In genomic region chr9:70192707-70193106, GRCh38 we compare ENCODE assay signal across 31 cellular contexts.
"Had no signal": no experiment of that assay in that cellular context is flagged by ENCODE, and none has a peak within 500 bp of the region (broad histone marks: within the 10 kb centered on the region; RNA-seq: fewer than 3 reads in every experiment).

No MANE protein-coding gene starts in this region.

- H3K9me3 Mint-ChIP-seq: stimulated activated effector memory CD8-positive, alpha-beta T cell treated with anti-CD3 and anti-CD28 coated beads, Interleukin-12 subunit alpha, Interleukin-12 subunit beta, amount 100 ng/mL, for 72 hours; T-helper 2 cell treated with Interferon-gamma antibody and Interleukin-4, amounts not matched to agents 5 μg/mL and 100 μg/mL, for 36 hours had no signal

- H3K27me3 ChIP-seq: cardiac muscle cell, colonic mucosa, heart right ventricle, pancreas, sigmoid colon, upper lobe of left lung had no signal

- H3K4me1 ChIP-seq: colonic mucosa, heart right ventricle, pancreas, prostate gland, upper lobe of left lung had no signal

- H3K36me3 Mint-ChIP-seq: activated CD8-positive, alpha-beta memory T cell treated with anti-CD3 and anti-CD28 coated beads, Interleukin-2, amount 10 ng/mL, durations not matched to agents 7 days and 5 days; stimulated activated effector memory CD8-positive, alpha-beta T cell treated with anti-CD3 and anti-CD28 coated beads, Interleukin-12 subunit alpha, Interleukin-12 subunit beta, amount 100 ng/mL, for 72 hours had no signal

- H3K27ac ChIP-seq: cardiac muscle cell, colonic mucosa, heart right ventricle, pancreas, prostate gland, sigmoid colon, thoracic aorta, upper lobe of left lung had no signal

- DNase-seq: activated CD4-positive, alpha-beta T cell treated with anti-CD3 and anti-CD28 coated beads for 36 hours; activated CD4-positive, CD25-positive, alpha-beta regulatory T cell; activated CD8-positive, alpha-beta memory T cell treated with anti-CD3 and anti-CD28 coated beads, Interleukin-2, amount 10 ng/mL, durations not matched to agents 7 days and 5 days; activated CD8-positive, alpha-beta T cell treated with anti-CD3 and anti-CD28 coated beads, Interleukin-2, amount 10 ng/mL, durations not matched to agents 7 days and 5 days; activated naive CD4-positive, alpha-beta T cell; activated T-cell treated with anti-CD3 and anti-CD28 coated beads, Interleukin-2, amount 50 U/mL, for 48 hours; anterior cingulate cortex; cerebellar nuclear complex; colonic mucosa; effector CD8-positive, alpha-beta T cell; erythroblast; heart right ventricle; left cardiac atrium; midbrain; naive thymus-derived CD4-positive, alpha-beta T cell; nucleus accumbens; pancreas; retina; sigmoid colon; small intestine; stimulated activated CD4-positive, alpha-beta T cell treated with anti-CD3 and anti-CD28 coated beads, Interleukin-4, amount 100 ng/mL, for 24 hours; T-helper 1 cell; upper lobe of left lung had no signal

- H3K4me1 Mint-ChIP-seq: activated CD4-positive, alpha-beta T cell treated with anti-CD3 and anti-CD28 coated beads for 36 hours; activated CD8-positive, alpha-beta memory T cell treated with anti-CD3 and anti-CD28 coated beads, Interleukin-2, amount 10 ng/mL, durations not matched to agents 7 days and 5 days; naive thymus-derived CD4-positive, alpha-beta T cell; stimulated activated effector memory CD8-positive, alpha-beta T cell treated with anti-CD3 and anti-CD28 coated beads, Interleukin-12 subunit alpha, Interleukin-12 subunit beta, amount 100 ng/mL, for 72 hours had no signal

- H3K27ac Mint-ChIP-seq: activated CD4-positive, alpha-beta T cell treated with anti-CD3 and anti-CD28 coated beads for 36 hours; activated CD8-positive, alpha-beta memory T cell treated with anti-CD3 and anti-CD28 coated beads, Interleukin-2, amount 10 ng/mL, durations not matched to agents 7 days and 5 days; activated CD8-positive, alpha-beta T cell treated with anti-CD3 and anti-CD28 coated beads, Interleukin-2, amount 10 ng/mL, durations not matched to agents 7 days and 5 days; activated naive CD4-positive, alpha-beta T cell treated with anti-CD3 and anti-CD28 coated beads, Interleukin-2, amount 50 U/mL, for 72 hours; naive thymus-derived CD4-positive, alpha-beta T cell; stimulated activated effector memory CD8-positive, alpha-beta T cell treated with anti-CD3 and anti-CD28 coated beads, Interleukin-12 subunit alpha, Interleukin-12 subunit beta, amount 100 ng/mL, for 72 hours; stimulated activated naive CD8-positive, alpha-beta T cell treated with anti-CD3 and anti-CD28 coated beads, Interleukin-15, Interleukin-2, amounts not matched to agents 100 ng/mL and 50 ng/mL, for 24 hours; T-helper 2 cell treated with Interferon-gamma antibody and Interleukin-4, amounts not matched to agents 5 μg/mL and 100 μg/mL, for 36 hours had no signal

- H3K36me3 ChIP-seq: cardiac muscle cell, colonic mucosa, pancreas, prostate gland, thoracic aorta, upper lobe of left lung had no signal

- H3K9me3 ChIP-seq: colonic mucosa, pancreas, prostate gland, sigmoid colon, thoracic aorta, upper lobe of left lung had no signal

- H3K4me3 Mint-ChIP-seq: activated CD4-positive, alpha-beta T cell treated with anti-CD3 and anti-CD28 coated beads for 36 hours; activated CD8-positive, alpha-beta memory T cell treated with anti-CD3 and anti-CD28 coated beads, Interleukin-2, amount 10 ng/mL, durations not matched to agents 7 days and 5 days; activated CD8-positive, alpha-beta T cell treated with anti-CD3 and anti-CD28 coated beads, Interleukin-2, amount 10 ng/mL, durations not matched to agents 7 days and 5 days; naive thymus-derived CD4-positive, alpha-beta T cell; neural crest cell; stimulated activated effector memory CD8-positive, alpha-beta T cell treated with anti-CD3 and anti-CD28 coated beads, Interleukin-12 subunit alpha, Interleukin-12 subunit beta, amount 100 ng/mL, for 72 hours; stimulated activated naive CD8-positive, alpha-beta T cell treated with anti-CD3 and anti-CD28 coated beads, Interleukin-15, Interleukin-2, amounts not matched to agents 100 ng/mL and 50 ng/mL, for 24 hours; T-helper 2 cell treated with Interferon-gamma antibody and Interleukin-4, amounts not matched to agents 5 μg/mL and 100 μg/mL, for 36 hours had no signal

- ATAC-seq: activated CD4-positive, alpha-beta T cell treated with anti-CD3 and anti-CD28 coated beads for 36 hours; activated CD8-positive, alpha-beta memory T cell treated with anti-CD3 and anti-CD28 coated beads, Interleukin-2, amount 10 ng/mL, durations not matched to agents 7 days and 5 days; activated CD8-positive, alpha-beta T cell treated with anti-CD3 and anti-CD28 coated beads, Interleukin-2, amount 10 ng/mL, durations not matched to agents 7 days and 5 days; activated naive CD4-positive, alpha-beta T cell treated with anti-CD3 and anti-CD28 coated beads, Interleukin-2, amount 50 U/mL, for 72 hours; heart right ventricle; left cardiac atrium; naive thymus-derived CD4-positive, alpha-beta T cell; pancreas; stimulated activated effector memory CD8-positive, alpha-beta T cell treated with anti-CD3 and anti-CD28 coated beads, Interleukin-12 subunit alpha, Interleukin-12 subunit beta, amount 100 ng/mL, for 72 hours had no signal

- H3K4me3 ChIP-seq: cardiac muscle cell, colonic mucosa, heart right ventricle, pancreas, prostate gland, sigmoid colon, thoracic aorta, upper lobe of left lung had no signal
